ENCODE assay signal across 1 cellular context in the genomic region with DNA sequence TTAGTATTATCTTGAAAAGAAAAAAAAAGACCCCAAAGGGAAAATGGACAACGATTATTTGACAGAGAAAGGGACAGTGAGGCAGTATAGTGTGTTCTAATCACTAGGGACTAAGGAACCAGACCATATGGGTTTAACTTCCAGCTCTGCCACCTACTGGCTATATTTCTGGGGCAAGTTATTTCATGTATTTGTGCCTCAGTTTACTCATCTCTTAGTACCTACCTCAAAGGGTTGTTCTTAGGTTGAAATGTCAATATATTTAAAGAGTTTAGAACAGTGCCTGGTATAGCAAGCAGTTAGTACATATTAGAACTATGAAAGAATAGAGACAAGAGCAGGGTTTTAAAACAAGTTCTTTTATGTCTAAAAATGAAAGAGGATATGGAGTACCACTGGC.
A peak's percentile ranks its signal among the peaks of the same experiment; 100 is the strongest.
TF ChIP-seq lines count a peak whose summit lies in the region.

No MANE protein-coding gene starts in this region.

TF ChIP-seq in A549, 52 proteins besides CTCF, POLR2A, EP300 and RAD21:
- TF ChIP-seq FOSL2 (IDR thresholded peaks at IDR 0.05): no peak
- TF ChIP-seq FOSL2 (CRISPR knock-in tag; IDR thresholded peaks at IDR 0.05): no peak
- TF ChIP-seq HOXA7 (CRISPR knock-in tag; IDR thresholded peaks at IDR 0.05): 0 out of 2 replicates have a peak, but pooled peaks have one; percentile 45
- TF ChIP-seq, protein P1, sequence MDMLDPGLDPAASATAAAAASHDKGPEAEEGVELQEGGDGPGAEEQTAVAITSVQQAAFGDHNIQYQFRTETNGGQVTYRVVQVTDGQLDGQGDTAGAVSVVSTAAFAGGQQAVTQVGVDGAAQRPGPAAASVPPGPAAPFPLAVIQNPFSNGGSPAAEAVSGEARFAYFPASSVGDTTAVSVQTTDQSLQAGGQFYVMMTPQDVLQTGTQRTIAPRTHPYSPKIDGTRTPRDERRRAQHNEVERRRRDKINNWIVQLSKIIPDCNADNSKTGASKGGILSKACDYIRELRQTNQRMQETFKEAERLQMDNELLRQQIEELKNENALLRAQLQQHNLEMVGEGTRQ (IDR thresholded peaks at IDR 0.05): no peak
- no peak for TF ChIP-seq POLR2AphosphoS2 (conservative IDR thresholded peaks at IDR 0.05; ENCODE audit: low read length)
- TF ChIP-seq HES2 (IDR thresholded peaks at IDR 0.05): no peak
- TF ChIP-seq ESRRA (IDR thresholded peaks at IDR 0.05; ENCODE audit: borderline replicate concordance, low read length): no peak
